Comparison of ENCODE assay signal across 8 cellular contexts in genomic region chr19:32976223-32976805, GRCh38. TPM values are rescaled to one million over a fixed set of nuclear protein-coding genes. Genes with fewer than 3 reads are reported as not detected.
DNase-seq lines count a peak whose midpoint lies in the region; ATAC-seq, FAIRE-seq and TF ChIP-seq lines count a peak whose summit lies in the region.

No MANE protein-coding gene starts in this region.

- no peak overlapping the region for H3K27ac Mint-ChIP-seq in activated naive CD8-positive, alpha-beta T cell treated with anti-CD3 and anti-CD28 coated beads, Interleukin-2, amount 50 U/mL, for 24 hours

- no peak for ATAC-seq in activated naive CD8-positive, alpha-beta T cell treated with anti-CD3 and anti-CD28 coated beads, Interleukin-2, amount 50 U/mL, for 24 hours
- ATAC-seq in left ventricle myocardium superior = no peak
- no peak for ATAC-seq in sciatic nerve
- no peak for ATAC-seq in GM18505 (IDR thresholded peaks at IDR 0.05; ENCODE audit: unreplicated experiment)
- ATAC-seq in GM18517 (IDR thresholded peaks at IDR 0.05; ENCODE audit: unreplicated experiment) = no peak

- H3K36me3 Mint-ChIP-seq in activated naive CD8-positive, alpha-beta T cell treated with anti-CD3 and anti-CD28 coated beads, Interleukin-2, amount 50 U/mL, for 24 hours (ENCODE audit: low read depth) = peaks cover 10% of the 10 kb centered on the region

- no peak overlapping the region for H3K4me3 Mint-ChIP-seq in activated naive CD8-positive, alpha-beta T cell treated with anti-CD3 and anti-CD28 coated beads, Interleukin-2, amount 50 U/mL, for 24 hours

- 0 out of 2 replicates have a peak, but pooled peaks cover 5% of the 10 kb centered on the region for H3F3A ChIP-seq in SU-DHL-6 (ENCODE audit: insufficient read depth)

- H3K27me3 Mint-ChIP-seq in activated naive CD8-positive, alpha-beta T cell treated with anti-CD3 and anti-CD28 coated beads, Interleukin-2, amount 50 U/mL, for 24 hours = no peaks in the 10 kb centered on the region

- no peaks in the 10 kb centered on the region for H3K9me3 ChIP-seq in SU-DHL-6 (ENCODE audit: insufficient read depth, low read length)

- H2AFZ ChIP-seq in SU-DHL-6 (ENCODE audit: low read depth, low read length, severe bottlenecking) = no peak overlapping the region

- no peaks in the 10 kb centered on the region for H3K79me2 ChIP-seq in SU-DHL-6 (ENCODE audit: insufficient read depth, low read length)

- 0 out of 2 replicates have a peak, but pooled peaks cover 3% of the 10 kb centered on the region for H3K36me3 ChIP-seq in SU-DHL-6 (ENCODE audit: low read length)

- DNase-seq in NB4 (ENCODE audit: low read depth) (peak; percentile 70), left ventricle myocardium superior (peak; percentile 80), sciatic nerve (ENCODE audit: low spot score) (peak; percentile 89)
- DNase-seq in activated naive CD8-positive, alpha-beta T cell treated with anti-CD3 and anti-CD28 coated beads, Interleukin-2, amount 50 U/mL, for 24 hours = peak; percentile 75

- H3K4me3 ChIP-seq in NB4 (ENCODE audit: low read depth, low read length) (no peak overlapping the region), SU-DHL-6 (ENCODE audit: insufficient read depth, low read length, poor library complexity, severe bottlenecking) (no peak overlapping the region)

- peak; percentile 56 for FAIRE-seq in G401.6 (lab: Jason Lieb, UNC)

- H4K20me1 ChIP-seq in SU-DHL-6 (ENCODE audit: low read depth, low read length) = no peaks in the 10 kb centered on the region

- no peak for TF ChIP-seq POLR2A in NB4 (IDR thresholded peaks at IDR 0.05; ENCODE audit: extremely low read depth, insufficient read length)
- no peak for TF ChIP-seq POLR2A in GM18505 (IDR thresholded peaks at IDR 0.05; ENCODE audit: borderline replicate concordance, extremely low read depth, insufficient read depth, insufficient read length)

- H3K9me2 ChIP-seq in SU-DHL-6 (replicated peaks; ENCODE audit: insufficient read depth, low read length) = no peaks in the 10 kb centered on the region

- no peaks in the 10 kb centered on the region for H3K9me3 Mint-ChIP-seq in activated naive CD8-positive, alpha-beta T cell treated with anti-CD3 and anti-CD28 coated beads, Interleukin-2, amount 50 U/mL, for 24 hours

- intact Hi-C loops in left ventricle myocardium superior (cut with micrococcal nuclease) (no loop called here), sciatic nerve (cut with DNase I) (no loop called here)

- H3K27ac ChIP-seq in SU-DHL-6 (ENCODE audit: low read depth, low read length) = no peak overlapping the region

- peaks cover 3% of the 10 kb centered on the region for H3K4me1 Mint-ChIP-seq in activated naive CD8-positive, alpha-beta T cell treated with anti-CD3 and anti-CD28 coated beads, Interleukin-2, amount 50 U/mL, for 24 hours

- TF ChIP-seq CTCF in NB4 (IDR thresholded peaks at IDR 0.05; ENCODE audit: low read depth, low read length) = peak; percentile 48
- peak; percentile 87 for TF ChIP-seq CTCF in SU-DHL-6 (IDR thresholded peaks at IDR 0.05; ENCODE audit: insufficient read depth, low read length, poor library complexity, severe bottlenecking)

- no peak overlapping the region for H3K9ac ChIP-seq in SU-DHL-6 (ENCODE audit: low read length)

- no peaks in the 10 kb centered on the region for H3K27me3 ChIP-seq in SU-DHL-6 (ENCODE audit: low read length)

- H3K4me2 ChIP-seq in SU-DHL-6 (ENCODE audit: low read depth, low read length, poor library complexity, severe bottlenecking) = no peak overlapping the region

RNA-seq across cellular contexts. Expression of gene FAAP24, which starts 4.3 kb away (rescaled TPM):
- total RNA-seq in left ventricle myocardium superior (not detected), sciatic nerve (0.89 TPM)

RNA-seq across cellular contexts. Expression of gene CEP89, which starts 4.6 kb away (rescaled TPM):
- total RNA-seq in left ventricle myocardium superior (9.2 TPM), sciatic nerve (28.5 TPM)
